Comparison of ENCODE assay signal across 1 cellular context in the genomic region with DNA sequence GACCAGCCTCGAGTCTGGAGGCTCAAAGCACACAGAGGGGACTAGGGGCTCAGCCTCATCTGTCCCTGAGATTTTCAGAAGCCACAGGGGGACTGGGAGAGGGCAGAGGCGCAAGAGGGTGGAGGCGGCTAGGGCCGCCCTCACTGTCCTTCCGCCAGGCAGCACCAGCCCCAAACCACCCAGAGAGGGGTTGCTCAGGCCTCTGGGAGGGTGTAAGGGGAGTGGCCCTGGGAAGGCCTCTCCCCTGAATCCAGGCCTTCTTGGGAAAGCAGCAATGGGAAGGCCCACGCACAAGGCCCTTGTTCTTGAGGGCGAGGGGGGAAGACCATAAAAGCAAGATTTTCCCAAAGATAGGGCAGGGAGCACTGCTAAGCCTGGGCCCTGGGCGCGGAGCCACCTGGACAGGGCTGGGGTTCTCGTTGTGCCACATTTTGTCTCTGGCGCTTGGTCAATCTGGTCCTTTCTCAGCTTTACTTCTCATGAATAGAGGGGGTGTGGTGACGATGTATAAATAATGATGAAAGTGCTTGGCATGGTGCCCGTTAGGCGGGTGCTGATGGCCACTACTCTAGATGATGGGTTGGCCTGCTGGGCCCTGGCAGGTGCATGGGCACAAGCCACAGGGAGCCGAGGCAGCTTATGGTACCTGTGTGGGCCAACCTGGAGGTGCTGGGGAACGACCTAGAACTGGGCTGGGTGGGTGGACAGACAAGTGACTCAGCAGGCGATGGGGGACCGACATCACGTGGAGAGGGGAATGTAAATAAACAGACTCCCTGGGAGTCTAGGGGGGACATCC.
TF ChIP-seq lines count a peak whose summit lies in the region.

No MANE protein-coding gene starts in this region.

TF ChIP-seq in HepG2, 621 proteins besides CTCF, POLR2A, EP300 and RAD21:
- TF ChIP-seq ZNF605 (CRISPR knock-in tag; IDR thresholded peaks at IDR 0.05): 0 out of 2 replicates have a peak, but pooled peaks have one; percentile 41
- TF ChIP-seq, protein P1, sequence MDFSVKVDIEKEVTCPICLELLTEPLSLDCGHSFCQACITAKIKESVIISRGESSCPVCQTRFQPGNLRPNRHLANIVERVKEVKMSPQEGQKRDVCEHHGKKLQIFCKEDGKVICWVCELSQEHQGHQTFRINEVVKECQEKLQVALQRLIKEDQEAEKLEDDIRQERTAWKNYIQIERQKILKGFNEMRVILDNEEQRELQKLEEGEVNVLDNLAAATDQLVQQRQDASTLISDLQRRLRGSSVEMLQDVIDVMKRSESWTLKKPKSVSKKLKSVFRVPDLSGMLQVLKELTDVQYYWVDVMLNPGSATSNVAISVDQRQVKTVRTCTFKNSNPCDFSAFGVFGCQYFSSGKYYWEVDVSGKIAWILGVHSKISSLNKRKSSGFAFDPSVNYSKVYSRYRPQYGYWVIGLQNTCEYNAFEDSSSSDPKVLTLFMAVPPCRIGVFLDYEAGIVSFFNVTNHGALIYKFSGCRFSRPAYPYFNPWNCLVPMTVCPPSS (IDR thresholded peaks at IDR 0.05): no peak
- TF ChIP-seq, protein P2, sequence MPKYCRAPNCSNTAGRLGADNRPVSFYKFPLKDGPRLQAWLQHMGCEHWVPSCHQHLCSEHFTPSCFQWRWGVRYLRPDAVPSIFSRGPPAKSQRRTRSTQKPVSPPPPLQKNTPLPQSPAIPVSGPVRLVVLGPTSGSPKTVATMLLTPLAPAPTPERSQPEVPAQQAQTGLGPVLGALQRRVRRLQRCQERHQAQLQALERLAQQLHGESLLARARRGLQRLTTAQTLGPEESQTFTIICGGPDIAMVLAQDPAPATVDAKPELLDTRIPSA (CRISPR knock-in tag; IDR thresholded peaks at IDR 0.05; ENCODE audit: borderline replicate concordance): no peak
- 0 out of 2 replicates have a peak, but pooled peaks have one; percentile 46 for TF ChIP-seq SP4 (CRISPR knock-in tag; IDR thresholded peaks at IDR 0.05)
- TF ChIP-seq, protein P3, sequence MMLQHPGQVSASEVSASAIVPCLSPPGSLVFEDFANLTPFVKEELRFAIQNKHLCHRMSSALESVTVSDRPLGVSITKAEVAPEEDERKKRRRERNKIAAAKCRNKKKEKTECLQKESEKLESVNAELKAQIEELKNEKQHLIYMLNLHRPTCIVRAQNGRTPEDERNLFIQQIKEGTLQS (CRISPR knock-in tag; IDR thresholded peaks at IDR 0.05): 0 out of 2 replicates have a peak, but pooled peaks have one; percentile 0
- TF ChIP-seq ZNF790 (CRISPR knock-in tag; IDR thresholded peaks at IDR 0.05; ENCODE audit: borderline replicate concordance): no peak
- no peak for TF ChIP-seq TARDBP (CRISPR knock-in tag; IDR thresholded peaks at IDR 0.05)
- 0 out of 2 replicates have a peak, but pooled peaks have one; percentile 28 for TF ChIP-seq NFIB (CRISPR knock-in tag; IDR thresholded peaks at IDR 0.05; ENCODE audit: borderline replicate concordance)
- TF ChIP-seq ZNF12 (CRISPR knock-in tag; IDR thresholded peaks at IDR 0.05): no peak
- TF ChIP-seq, protein P4, sequence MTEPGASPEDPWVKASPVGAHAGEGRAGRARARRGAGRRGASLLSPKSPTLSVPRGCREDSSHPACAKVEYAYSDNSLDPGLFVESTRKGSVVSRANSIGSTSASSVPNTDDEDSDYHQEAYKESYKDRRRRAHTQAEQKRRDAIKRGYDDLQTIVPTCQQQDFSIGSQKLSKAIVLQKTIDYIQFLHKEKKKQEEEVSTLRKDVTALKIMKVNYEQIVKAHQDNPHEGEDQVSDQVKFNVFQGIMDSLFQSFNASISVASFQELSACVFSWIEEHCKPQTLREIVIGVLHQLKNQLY (CRISPR knock-in tag; IDR thresholded peaks at IDR 0.05): no peak
- TF ChIP-seq, protein P5, sequence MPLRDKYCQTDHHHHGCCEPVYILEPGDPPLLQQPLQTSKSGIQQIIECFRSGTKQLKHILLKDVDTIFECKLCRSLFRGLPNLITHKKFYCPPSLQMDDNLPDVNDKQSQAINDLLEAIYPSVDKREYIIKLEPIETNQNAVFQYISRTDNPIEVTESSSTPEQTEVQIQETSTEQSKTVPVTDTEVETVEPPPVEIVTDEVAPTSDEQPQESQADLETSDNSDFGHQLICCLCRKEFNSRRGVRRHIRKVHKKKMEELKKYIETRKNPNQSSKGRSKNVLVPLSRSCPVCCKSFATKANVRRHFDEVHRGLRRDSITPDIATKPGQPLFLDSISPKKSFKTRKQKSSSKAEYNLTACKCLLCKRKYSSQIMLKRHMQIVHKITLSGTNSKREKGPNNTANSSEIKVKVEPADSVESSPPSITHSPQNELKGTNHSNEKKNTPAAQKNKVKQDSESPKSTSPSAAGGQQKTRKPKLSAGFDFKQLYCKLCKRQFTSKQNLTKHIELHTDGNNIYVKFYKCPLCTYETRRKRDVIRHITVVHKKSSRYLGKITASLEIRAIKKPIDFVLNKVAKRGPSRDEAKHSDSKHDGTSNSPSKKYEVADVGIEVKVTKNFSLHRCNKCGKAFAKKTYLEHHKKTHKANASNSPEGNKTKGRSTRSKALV (CRISPR knock-in tag; IDR thresholded peaks at IDR 0.05): no peak
- TF ChIP-seq MAFK (conservative IDR thresholded peaks at IDR 0.05 in 1 of 2, IDR thresholded peaks at IDR 0.05 in 1 of 2; ENCODE audit: low read length in 2 of 2): no peak
- TF ChIP-seq SRSF1 (optimal IDR thresholded peaks at IDR 0.05; ENCODE audit: low read depth, low read length): no peak
- TF ChIP-seq ZNF776 (CRISPR knock-in tag; IDR thresholded peaks at IDR 0.05): 0 out of 2 replicates have a peak, but pooled peaks have one; percentile 1
- TF ChIP-seq MAFF (IDR thresholded peaks at IDR 0.05; ENCODE audit: low read depth, low read length): no peak
- no peak for TF ChIP-seq HMGA1 (CRISPR knock-in tag; conservative IDR thresholded peaks at IDR 0.05)
- TF ChIP-seq AGO2 (optimal IDR thresholded peaks at IDR 0.05; ENCODE audit: low read depth, low read length): peak; percentile 12
- TF ChIP-seq ZFY (CRISPR knock-in tag; IDR thresholded peaks at IDR 0.05): 0 out of 2 replicates have a peak, but pooled peaks have one; percentile 2
